In genomic region chr21:44712203-44713028, GRCh38 we compare ENCODE assay signal across 22 cellular contexts. TPM values are rescaled to one million over a fixed set of nuclear protein-coding genes. Genes with fewer than 3 reads are reported as not detected.
DNase-seq lines count a peak whose midpoint lies in the region; ATAC-seq and TF ChIP-seq lines count a peak whose summit lies in the region.
"Had no signal": no experiment of that assay in that cellular context is flagged by ENCODE, and none has a peak within 500 bp of the region (broad histone marks: within the 10 kb centered on the region; RNA-seq: fewer than 3 reads in every experiment).

No MANE protein-coding gene starts in this region.

- H3K9ac ChIP-seq in SK-N-MC (ENCODE audit: insufficient read length) (no peak overlapping the region), iPS-18a (ENCODE audit: low read length) (no peak overlapping the region), smooth muscle cell (ENCODE audit: low read depth) (no peak overlapping the region)

- H3K27me3 ChIP-seq in iPS-18a (ENCODE audit: control insufficient read depth, insufficient read depth, low read length) (peaks cover 77% of the 10 kb centered on the region), smooth muscle cell (ENCODE audit: low read depth) (peaks cover 90% of the 10 kb centered on the region), foreskin keratinocyte (peaks cover 78% of the 10 kb centered on the region)

- H3K4me2 ChIP-seq in smooth muscle cell = peak overlapping the region; percentile 33
- H3K4me2 ChIP-seq: A549 had no signal

- WGBS in smooth muscle cell (ENCODE audit: low lambda C conversion rate) = 20% methylated on average over 22 of the region's 22 CpGs

- ATAC-seq in foreskin keratinocyte = no peak
- ATAC-seq: psoas muscle had no signal

- no peaks in the 10 kb centered on the region for H3F3A ChIP-seq in smooth muscle cell (ENCODE audit: low read depth)

- peak; percentile 51 for DNase-seq in activated CD8-positive, alpha-beta memory T cell treated with anti-CD3 and anti-CD28 coated beads for 24 hours
- no peak for DNase-seq in activated CD8-positive, alpha-beta memory T cell treated with anti-CD3 and anti-CD28 coated beads, Interleukin-2, amount 50 U/mL, for 4 hours
- DNase-seq in SK-N-MC (ENCODE audit: low read depth, low spot score) (no peak), smooth muscle cell (lab: John Stamatoyannopoulos, UW; ENCODE audit: unreplicated experiment) (no peak), SIG-M5 (lab: John Stamatoyannopoulos, UW) (no peak), foreskin keratinocyte (no peak), MV-4-11 (lab: John Stamatoyannopoulos, UW) (no peak)
- DNase-seq: activated CD4-positive, alpha-beta T cell treated with anti-CD3 and anti-CD28 coated beads, Interleukin-2, amount 10 ng/mL, durations not matched to agents 7 days and 5 days; cerebellar nuclear complex; effector memory CD4-positive, alpha-beta T cell; glutamatergic neuron; KBM-7; stimulated activated CD4-positive, alpha-beta T cell treated with anti-CD3 and anti-CD28 coated beads, Interleukin-2, amount 100 ng/mL, for 48 hours; SW 1271 had no signal

- no peaks in the 10 kb centered on the region for H3K79me2 ChIP-seq in smooth muscle cell (ENCODE audit: low read depth)

- no peaks in the 10 kb centered on the region for H4K20me1 ChIP-seq in smooth muscle cell (ENCODE audit: low read depth)

- H3K27ac ChIP-seq in SK-N-MC = peak overlapping the region; percentile 25; the same call in 1 of the 2 replicates
- H3K27ac ChIP-seq in iPS-18a (ENCODE audit: low read length) = no peak overlapping the region
- H3K27ac ChIP-seq in smooth muscle cell (ENCODE audit: low read depth) = no peak overlapping the region
- H3K27ac ChIP-seq in foreskin keratinocyte = no peak overlapping the region
- H3K27ac ChIP-seq: A549, psoas muscle, skin epidermis, upper lobe of left lung had no signal

- H2AFZ ChIP-seq in smooth muscle cell (ENCODE audit: low read depth) = no peak overlapping the region

- H3K4me1 ChIP-seq in iPS-18a (ENCODE audit: control insufficient read depth, low read depth, low read length) (peaks cover 53% of the 10 kb centered on the region), smooth muscle cell (ENCODE audit: low read depth) (peaks cover 38% of the 10 kb centered on the region), foreskin keratinocyte (peaks cover 4% of the 10 kb centered on the region)
- H3K4me1 ChIP-seq: psoas muscle had no signal

- H3K9me3 ChIP-seq in SK-N-MC (ENCODE audit: low read depth, low read length) (no peaks in the 10 kb centered on the region), iPS-18a (ENCODE audit: control insufficient read depth, low read depth, low read length) (no peaks in the 10 kb centered on the region), smooth muscle cell (replicated peaks; ENCODE audit: low read depth) (no peaks in the 10 kb centered on the region)
- H3K9me3 ChIP-seq: A549, psoas muscle, upper lobe of left lung had no signal

- H3K36me3 ChIP-seq in SK-N-MC (ENCODE audit: insufficient read depth, low read length) (peaks cover 23% of the 10 kb centered on the region), iPS-18a (ENCODE audit: control insufficient read depth, low read depth, low read length) (no peaks in the 10 kb centered on the region), smooth muscle cell (ENCODE audit: low read depth) (no peaks in the 10 kb centered on the region)
- H3K36me3 ChIP-seq: upper lobe of left lung had no signal

- H3K4me3 ChIP-seq in SK-N-MC = no peak overlapping the region
- peak overlapping the region; percentile 65 for H3K4me3 ChIP-seq in iPS-18a (ENCODE audit: low read length)
- no peak overlapping the region for H3K4me3 ChIP-seq in smooth muscle cell
- H3K4me3 ChIP-seq: A549, psoas muscle, upper lobe of left lung had no signal

- TF ChIP-seq CTCF in smooth muscle cell (IDR thresholded peaks at IDR 0.05; ENCODE audit: borderline replicate concordance, insufficient read depth, poor library complexity, severe bottlenecking) (no peak), foreskin keratinocyte (conservative IDR thresholded peaks at IDR 0.05) (no peak)

RNA-seq across cellular contexts. Expression of gene TSPEAR, which starts 1.0 kb away (rescaled TPM):
- total RNA-seq in smooth muscle cell = not detected in 2 replicates
- 0.71 and 1.7 TPM in 2 replicates for polyA plus RNA-seq in smooth muscle cell
- not detected in 2 replicates for total RNA-seq in foreskin keratinocyte
- not detected in 2 replicates for polyA plus RNA-seq in foreskin keratinocyte
- total RNA-seq: activated CD4-positive, alpha-beta T cell treated with anti-CD3 and anti-CD28 coated beads, Interleukin-2, amount 10 ng/mL, durations not matched to agents 7 days and 5 days; astrocyte; psoas muscle had no signal
- polyA plus RNA-seq: A549, CD14-positive monocyte, psoas muscle had no signal

RNA-seq across cellular contexts. Expression of gene KRTAP10-12, which starts 15.4 kb away (rescaled TPM):
- total RNA-seq in smooth muscle cell = not detected in 2 replicates
- polyA plus RNA-seq in smooth muscle cell = not detected in 2 replicates
- not detected in 2 replicates for total RNA-seq in foreskin keratinocyte
- not detected in 2 replicates for polyA plus RNA-seq in foreskin keratinocyte
- total RNA-seq: activated CD4-positive, alpha-beta T cell treated with anti-CD3 and anti-CD28 coated beads, Interleukin-2, amount 10 ng/mL, durations not matched to agents 7 days and 5 days; astrocyte; psoas muscle; upper lobe of left lung had no signal
- polyA plus RNA-seq: A549, CD14-positive monocyte, keratinocyte, psoas muscle had no signal

RNA-seq across cellular contexts. Expression of gene KRTAP12-1, which starts 30.5 kb away (rescaled TPM):
- total RNA-seq in smooth muscle cell = not detected in 2 replicates
- polyA plus RNA-seq in smooth muscle cell = not detected in 2 replicates
- not detected in 2 replicates for total RNA-seq in foreskin keratinocyte
- polyA plus RNA-seq in foreskin keratinocyte = not detected in 2 replicates
- total RNA-seq: activated CD4-positive, alpha-beta T cell treated with anti-CD3 and anti-CD28 coated beads, Interleukin-2, amount 10 ng/mL, durations not matched to agents 7 days and 5 days; astrocyte; psoas muscle; upper lobe of left lung had no signal
- polyA plus RNA-seq: A549, CD14-positive monocyte, keratinocyte, psoas muscle had no signal

RNA-seq across cellular contexts. Expression of gene KRTAP12-2, which starts 45.7 kb away (rescaled TPM):
- total RNA-seq in smooth muscle cell = not detected in 2 replicates
- polyA plus RNA-seq in smooth muscle cell = not detected in 2 replicates
- total RNA-seq in foreskin keratinocyte = not detected in 2 replicates
- not detected in 2 replicates for polyA plus RNA-seq in foreskin keratinocyte
- total RNA-seq: activated CD4-positive, alpha-beta T cell treated with anti-CD3 and anti-CD28 coated beads, Interleukin-2, amount 10 ng/mL, durations not matched to agents 7 days and 5 days; astrocyte; psoas muscle; upper lobe of left lung had no signal
- polyA plus RNA-seq: A549, CD14-positive monocyte, keratinocyte, psoas muscle had no signal

RNA-seq across cellular contexts. Expression of gene KRTAP12-3, which starts 54.7 kb away (rescaled TPM):
- total RNA-seq in smooth muscle cell = not detected in 2 replicates
- polyA plus RNA-seq in smooth muscle cell = not detected in 2 replicates
- not detected in 2 replicates for total RNA-seq in foreskin keratinocyte
- polyA plus RNA-seq in foreskin keratinocyte = not detected in 2 replicates
- total RNA-seq: activated CD4-positive, alpha-beta T cell treated with anti-CD3 and anti-CD28 coated beads, Interleukin-2, amount 10 ng/mL, durations not matched to agents 7 days and 5 days; astrocyte; psoas muscle; upper lobe of left lung had no signal
- polyA plus RNA-seq: A549, CD14-positive monocyte, keratinocyte, psoas muscle had no signal
